8 cellular contexts compared by ENCODE assay signal in the genomic region with DNA sequence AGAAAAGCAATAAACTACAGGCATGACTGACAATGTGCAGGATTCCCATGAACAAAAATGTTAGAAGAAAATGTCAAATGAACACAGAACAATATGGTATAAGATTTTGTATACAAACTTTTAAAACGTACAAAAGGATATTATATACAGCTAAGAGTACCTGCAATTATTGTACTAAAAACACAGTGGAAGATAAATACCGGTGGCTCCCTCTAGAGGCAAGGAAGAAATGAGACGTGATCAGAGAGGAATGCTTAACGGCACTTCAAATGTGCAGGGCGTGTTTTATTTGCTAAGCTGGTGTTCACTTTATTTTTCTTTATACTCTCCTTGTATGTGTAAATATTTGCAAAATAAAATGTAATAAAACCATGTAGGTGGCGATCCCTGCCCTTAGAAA.
A peak's percentile ranks its signal among the peaks of the same experiment; 100 is the strongest.
DNase-seq lines count a peak whose midpoint lies in the region; ATAC-seq and TF ChIP-seq lines count a peak whose summit lies in the region.

No MANE protein-coding gene starts in this region.

- in situ Hi-C loops in KBM-7 (cut with MboI; ENCODE audit: low pct_unique_long_range_greater_than_20kb, low sequenced_read_pairs) = no loop called here

- ATAC-seq in Right ventricle myocardium superior (ENCODE audit: poor library complexity) = peak; percentile 63
- peak; percentile 80 for ATAC-seq in memory B cell (ENCODE audit: low read depth)
- peak; percentile 71 to 86 for ATAC-seq in upper lobe of left lung (ENCODE audit: low FRiP score in 2 of 2)

- no peak for TF ChIP-seq EP300 in upper lobe of left lung (IDR thresholded peaks at IDR 0.05)

- intact Hi-C loops in Right ventricle myocardium superior (cut with DNase I) = no loop called here
- intact Hi-C loops in cardiac septum (cut with DNase I) = no loop called here

- peaks cover 19% of the 10 kb centered on the region for H3K4me1 Mint-ChIP-seq in memory B cell

- no peak overlapping the region for H3K27ac Mint-ChIP-seq in memory B cell

- H3K36me3 Mint-ChIP-seq in memory B cell = no peaks in the 10 kb centered on the region

- H3K27me3 Mint-ChIP-seq in memory B cell = no peaks in the 10 kb centered on the region

- no peaks in the 10 kb centered on the region for H3K36me3 ChIP-seq in upper lobe of left lung

- no peaks in the 10 kb centered on the region for H3K9me3 ChIP-seq in upper lobe of left lung

- no peak overlapping the region for H3K4me3 Mint-ChIP-seq in memory B cell

- 23 to 33% methylated on average over 6 of the region's 6 CpGs for WGBS in upper lobe of left lung, 2 donors

- TF ChIP-seq CTCF in choroid plexus epithelial cell (conservative IDR thresholded peaks at IDR 0.05; ENCODE audit: low read depth, low read length) (peak; percentile 83), upper lobe of left lung (IDR thresholded peaks at IDR 0.05) (peak; percentile 46 to 75 (median 66))

- DNase-seq in Right ventricle myocardium superior = no peak
- no peak for DNase-seq in cardiac septum (ENCODE audit: low spot score)
- peak; percentile 78 for DNase-seq in KBM-7
- peak; percentile 84 for DNase-seq in SKM-1 treated with dmso at 0.1 percent for 144 hours (lab: John Stamatoyannopoulos, UW; ENCODE audit: unreplicated experiment)
- peak; percentile 87 for DNase-seq in choroid plexus epithelial cell (ENCODE audit: low read depth)
- DNase-seq in memory B cell (ENCODE audit: low spot score in 2 of 2) = peak; percentile 46 to 68
- DNase-seq in upper lobe of left lung = peak in 1 of 2 donors; percentile 54
- no peak for DNase-seq in NCI-H510A (lab: John Stamatoyannopoulos, UW)

- no peaks in the 10 kb centered on the region for H3K27me3 ChIP-seq in upper lobe of left lung

- no peak overlapping the region for H3K27ac ChIP-seq in upper lobe of left lung

- H3K4me3 ChIP-seq in choroid plexus epithelial cell (ENCODE audit: low read depth, low read length) (no peak overlapping the region), upper lobe of left lung (no peak overlapping the region)

- no peaks in the 10 kb centered on the region for H3K9me3 Mint-ChIP-seq in memory B cell

- H3K4me1 ChIP-seq in upper lobe of left lung = peaks cover 0 to 5% (median 0%) of the 10 kb centered on the region in 4 donors

- no peak for TF ChIP-seq POLR2A in upper lobe of left lung (IDR thresholded peaks at IDR 0.05)

Comparison
In these comparisons a context has a peak if more than half of its experiments do, and no peak if none do; other contexts are left out.
1. DNase-seq: peak in KBM-7 (single experiment), SKM-1 treated with dmso at 0.1 percent for 144 hours (single experiment), choroid plexus epithelial cell (single experiment) and memory B cell (2 of 2); none in Right ventricle myocardium superior (single experiment), cardiac septum (single experiment) and NCI-H510A (single experiment).
2. Peak in every context shown above with its lines, with median percentiles within 50 percentile points of each other: ATAC-seq.